ENCODE assay signal across 21 cellular contexts in genomic region chr10:49008056-49008455, GRCh38.
DNase-seq lines count a peak whose midpoint lies in the region; ATAC-seq, FAIRE-seq and TF ChIP-seq lines count a peak whose summit lies in the region.
"Had no signal": no experiment of that assay in that cellular context is flagged by ENCODE, and none has a peak within 500 bp of the region (broad histone marks: within the 10 kb centered on the region; RNA-seq: fewer than 3 reads in every experiment).

No MANE protein-coding gene starts in this region.

- no peak for DNase-seq in glutamatergic neuron
- peak; percentile 72 for DNase-seq in left ventricle myocardium superior
- DNase-seq in osteocyte (ENCODE audit: extremely low spot score, unreplicated experiment): peak; percentile 65
- no peak for DNase-seq in 8988T
- no peak for DNase-seq in D721Med (ENCODE audit: insufficient read length, low spot score)
- DNase-seq in NCI-H146 (lab: John Stamatoyannopoulos, UW): no peak
- DNase-seq: ACHN, C1 segment of cervical spinal cord, H7, Karpas-422, NCI-H1694 treated with DMSO at 0.1 percent for 48 hours, NCI-H2081 treated with DMSO at 0.1 percent for 48 hours, NCI-H2171 treated with DMSO at 0.1 percent for 48 hours, NCI-H524 treated with DMSO at 0.1 percent for 48 hours, NCI-H82, OCI-M1 had no signal

- peaks cover 11% of the 10 kb centered on the region for H3K36me3 Mint-ChIP-seq in glutamatergic neuron (ENCODE audit: unreplicated experiment)
- H3K36me3 Mint-ChIP-seq in osteocyte (ENCODE audit: unreplicated experiment): no peaks in the 10 kb centered on the region
- H3K36me3 Mint-ChIP-seq: CD8-positive, alpha-beta T cell had no signal

- ATAC-seq in left ventricle myocardium superior (peak; percentile 89), GM18520 (IDR thresholded peaks at IDR 0.05; ENCODE audit: unreplicated experiment) (no peak)
- ATAC-seq: CD8-positive, alpha-beta T cell had no signal

- FAIRE-seq in D721Med (lab: Jason Lieb, UNC): no peak
- FAIRE-seq: G401.6, GM19239, RCC 7860 had no signal

- intact Hi-C loops in left ventricle myocardium superior (cut with micrococcal nuclease): no loop called here

- TF ChIP-seq CTCF in glutamatergic neuron (IDR thresholded peaks at IDR 0.05; ENCODE audit: partially characterized antibody, unreplicated experiment): no peak
- no peak for TF ChIP-seq CTCF in osteocyte (IDR thresholded peaks at IDR 0.05)
- TF ChIP-seq CTCF in D721Med (IDR thresholded peaks at IDR 0.05; ENCODE audit: insufficient read depth, missing control alignments): no peak

- H3K27ac Mint-ChIP-seq in glutamatergic neuron (ENCODE audit: unreplicated experiment) (peak overlapping the region; percentile 68), osteocyte (ENCODE audit: unreplicated experiment) (no peak overlapping the region)
- H3K27ac Mint-ChIP-seq: CD8-positive, alpha-beta T cell had no signal

- H3K27me3 Mint-ChIP-seq in glutamatergic neuron (ENCODE audit: unreplicated experiment): peaks cover 6% of the 10 kb centered on the region
- H3K27me3 Mint-ChIP-seq in osteocyte (ENCODE audit: unreplicated experiment): peaks cover 2% of the 10 kb centered on the region

- peaks cover 8% of the 10 kb centered on the region for H3K9me3 Mint-ChIP-seq in glutamatergic neuron (ENCODE audit: unreplicated experiment)
- no peaks in the 10 kb centered on the region for H3K9me3 Mint-ChIP-seq in osteocyte (ENCODE audit: unreplicated experiment)
- H3K9me3 Mint-ChIP-seq: CD8-positive, alpha-beta T cell had no signal

- H3K4me3 Mint-ChIP-seq in glutamatergic neuron (ENCODE audit: unreplicated experiment) (no peak overlapping the region), osteocyte (ENCODE audit: unreplicated experiment) (no peak overlapping the region)
- H3K4me3 Mint-ChIP-seq: CD8-positive, alpha-beta T cell had no signal

- H3K4me1 Mint-ChIP-seq in glutamatergic neuron (ENCODE audit: low read depth, unreplicated experiment) (peaks cover 15% of the 10 kb centered on the region), osteocyte (ENCODE audit: unreplicated experiment) (no peaks in the 10 kb centered on the region)

Comparison
In these comparisons a context has a peak if more than half of its experiments do, and no peak if none do; other contexts are left out.
1. DNase-seq: peak in left ventricle myocardium superior (single experiment) and osteocyte (single experiment); none in glutamatergic neuron (single experiment), 8988T (single experiment), D721Med (single experiment) and NCI-H146 (single experiment).